8 cellular contexts compared by ENCODE assay signal in genomic region chr5:163459888-163460561, GRCh38. TPM values are rescaled to one million over a fixed set of nuclear protein-coding genes. Genes with fewer than 3 reads are reported as not detected.
DNase-seq lines count a peak whose midpoint lies in the region; FAIRE-seq and TF ChIP-seq lines count a peak whose summit lies in the region.

NUDCD2 (minus strand) TSS chr5:163460102; CDS start chr5:163460050, 52 bp downstream.

- DNase-seq in H9 (peak; percentile 99), MG63 (peak; percentile 99), SHP77 treated with DMSO at 0.1 percent for 48 hours (lab: John Stamatoyannopoulos, UW) (peak; percentile 93), activated gamma-delta T cell (lab: John Stamatoyannopoulos, UW) (peak; percentile 87), fibroblast of villous mesenchyme (ENCODE audit: low read depth) (peak; percentile 99), stomach (peak; percentile 95)

- no peak within 1 kb of the TSS for H2BK15ac ChIP-seq in H9 (ENCODE audit: low read depth, low read length)

- peak within 1 kb of the TSS; percentile 45 for H2BK12ac ChIP-seq in H9 (ENCODE audit: insufficient read length, low read depth, low read length)

- TF ChIP-seq CTCF in H9 (conservative IDR thresholded peaks at IDR 0.05) = peak; percentile 32; the same call in 2 of the 3 replicates
- peak; percentile 3 for TF ChIP-seq CTCF in fibroblast of villous mesenchyme (IDR thresholded peaks at IDR 0.05; ENCODE audit: insufficient read depth, low read depth, low read length)
- peak; percentile 74 for TF ChIP-seq CTCF in neural cell (IDR thresholded peaks at IDR 0.05; ENCODE audit: poor library complexity, severe bottlenecking)
- peak in 2 of 7 experiments; percentile 12 to 33 for TF ChIP-seq CTCF in stomach (IDR thresholded peaks at IDR 0.05)

- peak in 1 of 4 donors; percentile 77 for TF ChIP-seq POLR2A in stomach (IDR thresholded peaks at IDR 0.05)

- H4K8ac ChIP-seq in H9 (replicated peaks; ENCODE audit: insufficient read length, low read depth, low read length) = no peak within 1 kb of the TSS

- H3K14ac ChIP-seq in H9 (ENCODE audit: insufficient read depth, low read length) = peak within 1 kb of the TSS; percentile 86

- peaks cover 4% of the 10 kb centered on the region for H3K23me2 ChIP-seq in H9 (ENCODE audit: insufficient read length, low read depth, low read length, poor library complexity, severe bottlenecking)

- peak; percentile 86 for FAIRE-seq in G401.6 (lab: Jason Lieb, UNC)

- H3K4me3 Mint-ChIP-seq in H9 = peak within 1 kb of the TSS; percentile 93 to 99

- peak within 1 kb of the TSS; percentile 95 for H3K4me3 ChIP-seq in MG63
- peak within 1 kb of the TSS; percentile 79 for H3K4me3 ChIP-seq in fibroblast of villous mesenchyme (ENCODE audit: low read depth, low read length)
- H3K4me3 ChIP-seq in neural cell (ENCODE audit: low read length) = peak within 1 kb of the TSS; percentile 76
- H3K4me3 ChIP-seq in stomach = peak within 1 kb of the TSS; percentile 51 to 80 (median 70)

- H3K36me3 Mint-ChIP-seq in H9 (ENCODE audit: insufficient read depth in 1 of 3, low read depth in 3 of 3) = peaks cover 26 to 45% (median 33%) of the 10 kb centered on the region in 3 experiments

- no peaks in the 10 kb centered on the region for H4K20me1 ChIP-seq in H9 (ENCODE audit: control insufficient read depth, insufficient read depth, insufficient read length)
- no peaks in the 10 kb centered on the region for H4K20me1 ChIP-seq in neural cell (ENCODE audit: insufficient read depth)

- H4K91ac ChIP-seq in H9 (ENCODE audit: insufficient read length, low read depth, low read length) = no peak within 1 kb of the TSS

- no CpG with 5 or more reads among the region's 53 CpGs for WGBS in H9 (ENCODE audit: extremely low coverage, insufficient read length, low lambda C conversion rate)
- 0% methylated on average over 47 to 53 of the region's 53 CpGs for WGBS in stomach, 5 donors

- H3K79me1 ChIP-seq in H9 (ENCODE audit: insufficient read depth, low read depth, low read length, poor library complexity, severe bottlenecking) = peaks cover 4% of the 10 kb centered on the region

- H2AK5ac ChIP-seq in H9 (ENCODE audit: insufficient read length, low read length) = no peak within 1 kb of the TSS

- H3K36me3 ChIP-seq in MG63 (peaks cover 51% of the 10 kb centered on the region), neural cell (ENCODE audit: insufficient read depth, low read length) (no peaks in the 10 kb centered on the region), stomach (peaks cover 0 to 16% (median 10%) of the 10 kb centered on the region in 4 donors)

- H3K27me3 ChIP-seq in H9 (ENCODE audit: insufficient read depth, low read length) = no peaks in the 10 kb centered on the region; the same call in 1 of the 2 replicates
- no peaks in the 10 kb centered on the region for H3K27me3 ChIP-seq in MG63
- no peaks in the 10 kb centered on the region for H3K27me3 ChIP-seq in neural cell (ENCODE audit: insufficient read depth, low read depth, low read length)
- H3K27me3 ChIP-seq in stomach = no peaks in the 10 kb centered on the region

- intact Hi-C loops in stomach (cut with DNase I; ENCODE audit: low total_unique reads) = no loop called here

- peaks cover 3% of the 10 kb centered on the region for H3F3A ChIP-seq in neural cell (ENCODE audit: insufficient read depth, low read length, poor library complexity, severe bottlenecking)

- TF ChIP-seq RAD21 in neural cell (conservative IDR thresholded peaks at IDR 0.05) = peak; percentile 62

- peak; percentile 64 for TF ChIP-seq EP300 in neural cell (conservative IDR thresholded peaks at IDR 0.05; ENCODE audit: poor library complexity, severe bottlenecking)
- no peak for TF ChIP-seq EP300 in stomach (IDR thresholded peaks at IDR 0.05)

- no peaks in the 10 kb centered on the region for H3K9me2 ChIP-seq in neural cell (ENCODE audit: insufficient read depth, low read length)

- H4K5ac ChIP-seq in H9 (ENCODE audit: insufficient read length, low read depth, low read length) = peak within 1 kb of the TSS; percentile 87

- peak within 1 kb of the TSS; percentile 98 for H3K27ac ChIP-seq in H9 (ENCODE audit: insufficient read length, low read depth, low read length)
- peak within 1 kb of the TSS; percentile 87 for H3K27ac ChIP-seq in neural cell (ENCODE audit: low read length)
- peak within 1 kb of the TSS; percentile 90 to 97 (median 97) for H3K27ac ChIP-seq in stomach

- H3K9me3 Mint-ChIP-seq in H9 = no peaks in the 10 kb centered on the region

- H3K79me2 ChIP-seq in H9 (ENCODE audit: insufficient read depth, low read length) (no peaks in the 10 kb centered on the region; the same call in 1 of the 2 replicates), neural cell (replicated peaks; ENCODE audit: insufficient read depth, low read length) (peaks cover 20% of the 10 kb centered on the region)

- H3K4me2 ChIP-seq in H9 (ENCODE audit: insufficient read depth, insufficient read length, low read length) = peak within 1 kb of the TSS; percentile 93
- H3K4me2 ChIP-seq in neural cell (ENCODE audit: low read length) = peak within 1 kb of the TSS; percentile 90

- H3K27me3 Mint-ChIP-seq in H9 (ENCODE audit: low read depth) = peaks cover 3% of the 10 kb centered on the region; the same call in 1 of the 2 replicates

- H2AFZ ChIP-seq in H9 (ENCODE audit: low read length) (no peak within 1 kb of the TSS), neural cell (ENCODE audit: low read depth, low read length) (peak within 1 kb of the TSS; percentile 85)

- H3K4me1 ChIP-seq in H9 (ENCODE audit: insufficient read depth, low read length) (no peaks in the 10 kb centered on the region), stomach (peaks cover 17 to 42% (median 30%) of the 10 kb centered on the region in 4 donors)

- H3K23ac ChIP-seq in H9 (ENCODE audit: insufficient read length, low read depth, low read length) = peak within 1 kb of the TSS; percentile 37

- H3K9ac ChIP-seq in H9 (ENCODE audit: extremely low read depth, insufficient read length, low read length) (peak within 1 kb of the TSS; percentile 99), neural cell (ENCODE audit: low read length) (peak within 1 kb of the TSS; percentile 82)

- H3K9me3 ChIP-seq in H9 (ENCODE audit: control insufficient read depth, low read depth, low read length) (no peaks in the 10 kb centered on the region), MG63 (no peaks in the 10 kb centered on the region), neural cell (ENCODE audit: low read length) (no peaks in the 10 kb centered on the region), stomach (no peaks in the 10 kb centered on the region)

- H2BK20ac ChIP-seq in H9 (ENCODE audit: low read depth, low read length, poor library complexity, severe bottlenecking) = no peak within 1 kb of the TSS

- peak within 1 kb of the TSS; percentile 79; the same call in 1 of the 2 replicates for H3K4ac ChIP-seq in H9 (ENCODE audit: low read depth, low read length)

- peaks cover 11 to 25% of the 10 kb centered on the region in 2 experiments for H3K4me1 Mint-ChIP-seq in H9

- H3T11ph ChIP-seq in H9 (ENCODE audit: low read length) = peak within 1 kb of the TSS; percentile 40

- H3K56ac ChIP-seq in H9 (ENCODE audit: insufficient read length, low read depth, low read length) = peak within 1 kb of the TSS; percentile 98

- no peak within 1 kb of the TSS for H2BK120ac ChIP-seq in H9 (ENCODE audit: low read depth, low read length, poor library complexity, severe bottlenecking)

- peak within 1 kb of the TSS; percentile 99 to 100 (median 100) for H3K27ac Mint-ChIP-seq in H9

- H3K18ac ChIP-seq in H9 (ENCODE audit: insufficient read length, low read depth, low read length) = peak within 1 kb of the TSS; percentile 91

- H2BK5ac ChIP-seq in H9 (ENCODE audit: insufficient read length, low read length) = peak within 1 kb of the TSS; percentile 66

TF ChIP-seq in neural cell, 6 proteins besides CTCF, POLR2A, EP300 and RAD21:
- TF ChIP-seq TAF1 (IDR thresholded peaks at IDR 0.05; ENCODE audit: low read depth) (peak; percentile 95), MXI1 (conservative IDR thresholded peaks at IDR 0.05; ENCODE audit: poor library complexity, severe bottlenecking) (peak; percentile 97), EZH2 (IDR thresholded peaks at IDR 0.05; ENCODE audit: borderline replicate concordance, insufficient read depth, low read length, poor library complexity, severe bottlenecking) (no peak), POLR2AphosphoS5 (IDR thresholded peaks at IDR 0.05) (peak; percentile 97), SMC3 (conservative IDR thresholded peaks at IDR 0.05; ENCODE audit: poor library complexity) (peak; percentile 62), REST (IDR thresholded peaks at IDR 0.05; ENCODE audit: borderline replicate concordance) (peak; percentile 84)

RNA-seq across cellular contexts. Expression of gene NUDCD2, which starts in this region (rescaled TPM):
- total RNA-seq in H9 (2021) = 42.2 and 45.6 TPM in 2 replicates
- 16.4 and 62.7 TPM in 2 replicates for total RNA-seq in MG63 (2014; rRNA removed; shearing (Covaris generic); ENCODE audit: low replicate concordance)
- total RNA-seq in fibroblast of villous mesenchyme = 6.4 and 7.8 TPM in 2 replicates
- 17.7 and 28.2 TPM in 2 replicates for polyA plus RNA-seq in neural cell
- 16.6 and 21.8 TPM in 2 replicates for polyA minus RNA-seq in neural cell
- 10 to 100 TPM in 2 of 5 donors, 1 to 10 TPM in 2, not detected in 1; 1.2 to 15.1 (median 9.0) TPM for total RNA-seq in stomach
- 1 to 10 TPM; 5.7 to 8.4 (median 5.9) TPM for polyA plus RNA-seq in stomach

Comparison
In these comparisons a context has a peak if more than half of its experiments do, and no peak if none do; other contexts are left out.
1. Peak in every context shown above with its lines: DNase-seq, H3K4me3 ChIP-seq and H3K27ac ChIP-seq.